ENCODE assay signal across 1 cellular context in genomic region chr19:12867120-12868099, GRCh38.
TF ChIP-seq lines count a peak whose summit lies in the region.

No MANE protein-coding gene starts in this region.

TF ChIP-seq in K562, 482 proteins besides CTCF, POLR2A, EP300 and RAD21 (continues in another document):
- no peak for TF ChIP-seq ZNF589 (CRISPR knock-in tag; IDR thresholded peaks at IDR 0.05; ENCODE audit: low read depth)
- TF ChIP-seq, protein P1, sequence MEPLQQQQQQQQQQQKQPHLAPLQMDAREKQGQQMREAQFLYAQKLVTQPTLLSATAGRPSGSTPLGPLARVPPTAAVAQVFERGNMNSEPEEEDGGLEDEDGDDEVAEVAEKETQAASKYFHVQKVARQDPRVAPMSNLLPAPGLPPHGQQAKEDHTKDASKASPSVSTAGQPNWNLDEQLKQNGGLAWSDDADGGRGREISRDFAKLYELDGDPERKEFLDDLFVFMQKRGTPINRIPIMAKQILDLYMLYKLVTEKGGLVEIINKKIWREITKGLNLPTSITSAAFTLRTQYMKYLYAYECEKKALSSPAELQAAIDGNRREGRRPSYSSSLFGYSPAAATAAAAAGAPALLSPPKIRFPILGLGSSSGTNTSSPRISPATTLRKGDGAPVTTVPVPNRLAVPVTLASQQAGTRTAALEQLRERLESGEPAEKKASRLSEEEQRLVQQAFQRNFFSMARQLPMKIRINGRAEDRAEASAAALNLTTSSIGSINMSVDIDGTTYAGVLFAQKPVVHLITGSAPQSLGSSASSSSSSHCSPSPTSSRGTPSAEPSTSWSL (CRISPR knock-in tag; IDR thresholded peaks at IDR 0.05; ENCODE audit: borderline replicate concordance): no peak
- peak; percentile 58; the same call in 1 of the 2 replicates for TF ChIP-seq PHF8 (IDR thresholded peaks at IDR 0.05; ENCODE audit: borderline replicate concordance, low read length)
- no peak for TF ChIP-seq MITF (IDR thresholded peaks at IDR 0.05)
- TF ChIP-seq, protein P2, sequence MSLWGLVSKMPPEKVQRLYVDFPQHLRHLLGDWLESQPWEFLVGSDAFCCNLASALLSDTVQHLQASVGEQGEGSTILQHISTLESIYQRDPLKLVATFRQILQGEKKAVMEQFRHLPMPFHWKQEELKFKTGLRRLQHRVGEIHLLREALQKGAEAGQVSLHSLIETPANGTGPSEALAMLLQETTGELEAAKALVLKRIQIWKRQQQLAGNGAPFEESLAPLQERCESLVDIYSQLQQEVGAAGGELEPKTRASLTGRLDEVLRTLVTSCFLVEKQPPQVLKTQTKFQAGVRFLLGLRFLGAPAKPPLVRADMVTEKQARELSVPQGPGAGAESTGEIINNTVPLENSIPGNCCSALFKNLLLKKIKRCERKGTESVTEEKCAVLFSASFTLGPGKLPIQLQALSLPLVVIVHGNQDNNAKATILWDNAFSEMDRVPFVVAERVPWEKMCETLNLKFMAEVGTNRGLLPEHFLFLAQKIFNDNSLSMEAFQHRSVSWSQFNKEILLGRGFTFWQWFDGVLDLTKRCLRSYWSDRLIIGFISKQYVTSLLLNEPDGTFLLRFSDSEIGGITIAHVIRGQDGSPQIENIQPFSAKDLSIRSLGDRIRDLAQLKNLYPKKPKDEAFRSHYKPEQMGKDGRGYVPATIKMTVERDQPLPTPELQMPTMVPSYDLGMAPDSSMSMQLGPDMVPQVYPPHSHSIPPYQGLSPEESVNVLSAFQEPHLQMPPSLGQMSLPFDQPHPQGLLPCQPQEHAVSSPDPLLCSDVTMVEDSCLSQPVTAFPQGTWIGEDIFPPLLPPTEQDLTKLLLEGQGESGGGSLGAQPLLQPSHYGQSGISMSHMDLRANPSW (CRISPR knock-in tag; IDR thresholded peaks at IDR 0.05): no peak
- peak; percentile 53; the same call in 1 of the 2 replicates for TF ChIP-seq ATF6 (CRISPR knock-in tag; IDR thresholded peaks at IDR 0.05)
- TF ChIP-seq POLR3A (IDR thresholded peaks at IDR 0.05; ENCODE audit: borderline replicate concordance, extremely low read depth, insufficient read depth, insufficient read length): no peak
- TF ChIP-seq, protein P3, sequence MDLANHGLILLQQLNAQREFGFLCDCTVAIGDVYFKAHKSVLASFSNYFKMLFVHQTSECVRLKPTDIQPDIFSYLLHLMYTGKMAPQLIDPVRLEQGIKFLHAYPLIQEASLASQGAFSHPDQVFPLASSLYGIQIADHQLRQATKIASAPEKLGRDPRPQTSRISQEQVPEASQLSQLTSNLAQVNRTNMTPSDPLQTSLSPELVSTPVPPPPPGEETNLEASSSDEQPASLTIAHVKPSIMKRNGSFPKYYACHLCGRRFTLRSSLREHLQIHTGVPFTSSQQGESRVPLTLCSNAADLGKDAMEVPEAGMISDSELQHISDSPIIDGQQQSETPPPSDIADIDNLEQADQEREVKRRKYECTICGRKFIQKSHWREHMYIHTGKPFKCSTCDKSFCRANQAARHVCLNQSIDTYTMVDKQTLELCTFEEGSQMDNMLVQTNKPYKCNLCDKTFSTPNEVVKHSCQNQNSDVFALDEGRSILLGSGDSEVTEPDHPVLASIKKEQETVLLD (IDR thresholded peaks at IDR 0.05): no peak
- TF ChIP-seq CC2D1A (IDR thresholded peaks at IDR 0.05): no peak
- TF ChIP-seq SLC30A9 (CRISPR knock-in tag; IDR thresholded peaks at IDR 0.05): no peak
- no peak for TF ChIP-seq NR1H2 (CRISPR knock-in tag; IDR thresholded peaks at IDR 0.05)
- TF ChIP-seq EP400 (IDR thresholded peaks at IDR 0.05): peak; percentile 45; the same call in 1 of the 2 replicates
- TF ChIP-seq, protein P4, sequence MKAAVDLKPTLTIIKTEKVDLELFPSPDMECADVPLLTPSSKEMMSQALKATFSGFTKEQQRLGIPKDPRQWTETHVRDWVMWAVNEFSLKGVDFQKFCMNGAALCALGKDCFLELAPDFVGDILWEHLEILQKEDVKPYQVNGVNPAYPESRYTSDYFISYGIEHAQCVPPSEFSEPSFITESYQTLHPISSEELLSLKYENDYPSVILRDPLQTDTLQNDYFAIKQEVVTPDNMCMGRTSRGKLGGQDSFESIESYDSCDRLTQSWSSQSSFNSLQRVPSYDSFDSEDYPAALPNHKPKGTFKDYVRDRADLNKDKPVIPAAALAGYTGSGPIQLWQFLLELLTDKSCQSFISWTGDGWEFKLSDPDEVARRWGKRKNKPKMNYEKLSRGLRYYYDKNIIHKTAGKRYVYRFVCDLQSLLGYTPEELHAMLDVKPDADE (conservative IDR thresholded peaks at IDR 0.05; ENCODE audit: control insufficient read depth, low read depth, low read length): 0 out of 2 replicates have a peak, but pooled peaks have one; percentile 22
- TF ChIP-seq HNRNPH1 (optimal IDR thresholded peaks at IDR 0.05; ENCODE audit: low read depth, low read length): no peak
- 0 out of 2 replicates have a peak, but pooled peaks have one; percentile 46 for TF ChIP-seq SMARCA5 (IDR thresholded peaks at IDR 0.05)
- no peak for TF ChIP-seq KLF6 (CRISPR knock-in tag; IDR thresholded peaks at IDR 0.05; ENCODE audit: borderline replicate concordance)
- peak; percentile 63; the same call in 1 of the 2 replicates for TF ChIP-seq HDAC2 (IDR thresholded peaks at IDR 0.05)
- no peak; the same call in 1 of the 2 replicates for TF ChIP-seq PKNOX1 (IDR thresholded peaks at IDR 0.05)
- TF ChIP-seq BCOR (IDR thresholded peaks at IDR 0.05): no peak
- no peak for TF ChIP-seq ZNF253 (CRISPR knock-in tag; conservative IDR thresholded peaks at IDR 0.05)
- TF ChIP-seq, protein P5, sequence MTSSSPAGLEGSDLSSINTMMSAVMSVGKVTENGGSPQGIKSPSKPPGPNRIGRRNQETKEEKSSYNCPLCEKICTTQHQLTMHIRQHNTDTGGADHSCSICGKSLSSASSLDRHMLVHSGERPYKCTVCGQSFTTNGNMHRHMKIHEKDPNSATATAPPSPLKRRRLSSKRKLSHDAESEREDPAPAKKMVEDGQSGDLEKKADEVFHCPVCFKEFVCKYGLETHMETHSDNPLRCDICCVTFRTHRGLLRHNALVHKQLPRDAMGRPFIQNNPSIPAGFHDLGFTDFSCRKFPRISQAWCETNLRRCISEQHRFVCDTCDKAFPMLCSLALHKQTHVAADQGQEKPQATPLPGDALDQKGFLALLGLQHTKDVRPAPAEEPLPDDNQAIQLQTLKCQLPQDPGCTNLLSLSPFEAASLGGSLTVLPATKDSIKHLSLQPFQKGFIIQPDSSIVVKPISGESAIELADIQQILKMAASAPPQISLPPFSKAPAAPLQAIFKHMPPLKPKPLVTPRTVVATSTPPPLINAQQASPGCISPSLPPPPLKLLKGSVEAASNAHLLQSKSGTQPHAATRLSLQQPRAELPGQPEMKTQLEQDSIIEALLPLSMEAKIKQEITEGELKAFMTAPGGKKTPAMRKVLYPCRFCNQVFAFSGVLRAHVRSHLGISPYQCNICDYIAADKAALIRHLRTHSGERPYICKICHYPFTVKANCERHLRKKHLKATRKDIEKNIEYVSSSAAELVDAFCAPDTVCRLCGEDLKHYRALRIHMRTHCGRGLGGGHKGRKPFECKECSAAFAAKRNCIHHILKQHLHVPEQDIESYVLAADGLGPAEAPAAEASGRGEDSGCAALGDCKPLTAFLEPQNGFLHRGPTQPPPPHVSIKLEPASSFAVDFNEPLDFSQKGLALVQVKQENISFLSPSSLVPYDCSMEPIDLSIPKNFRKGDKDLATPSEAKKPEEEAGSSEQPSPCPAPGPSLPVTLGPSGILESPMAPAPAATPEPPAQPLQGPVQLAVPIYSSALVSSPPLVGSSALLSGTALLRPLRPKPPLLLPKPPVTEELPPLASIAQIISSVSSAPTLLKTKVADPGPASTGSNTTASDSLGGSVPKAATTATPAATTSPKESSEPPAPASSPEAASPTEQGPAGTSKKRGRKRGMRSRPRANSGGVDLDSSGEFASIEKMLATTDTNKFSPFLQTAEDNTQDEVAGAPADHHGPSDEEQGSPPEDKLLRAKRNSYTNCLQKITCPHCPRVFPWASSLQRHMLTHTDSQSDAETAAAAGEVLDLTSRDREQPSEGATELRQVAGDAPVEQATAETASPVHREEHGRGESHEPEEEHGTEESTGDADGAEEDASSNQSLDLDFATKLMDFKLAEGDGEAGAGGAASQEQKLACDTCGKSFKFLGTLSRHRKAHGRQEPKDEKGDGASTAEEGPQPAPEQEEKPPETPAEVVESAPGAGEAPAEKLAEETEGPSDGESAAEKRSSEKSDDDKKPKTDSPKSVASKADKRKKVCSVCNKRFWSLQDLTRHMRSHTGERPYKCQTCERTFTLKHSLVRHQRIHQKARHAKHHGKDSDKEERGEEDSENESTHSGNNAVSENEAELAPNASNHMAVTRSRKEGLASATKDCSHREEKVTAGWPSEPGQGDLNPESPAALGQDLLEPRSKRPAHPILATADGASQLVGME (CRISPR knock-in tag; IDR thresholded peaks at IDR 0.05): no peak
- TF ChIP-seq SRF (CRISPR knock-in tag; IDR thresholded peaks at IDR 0.05): 0 out of 4 replicates have a peak, but pooled peaks of 1 of the 2 experiments have one; percentile 20
- TF ChIP-seq, protein P6, sequence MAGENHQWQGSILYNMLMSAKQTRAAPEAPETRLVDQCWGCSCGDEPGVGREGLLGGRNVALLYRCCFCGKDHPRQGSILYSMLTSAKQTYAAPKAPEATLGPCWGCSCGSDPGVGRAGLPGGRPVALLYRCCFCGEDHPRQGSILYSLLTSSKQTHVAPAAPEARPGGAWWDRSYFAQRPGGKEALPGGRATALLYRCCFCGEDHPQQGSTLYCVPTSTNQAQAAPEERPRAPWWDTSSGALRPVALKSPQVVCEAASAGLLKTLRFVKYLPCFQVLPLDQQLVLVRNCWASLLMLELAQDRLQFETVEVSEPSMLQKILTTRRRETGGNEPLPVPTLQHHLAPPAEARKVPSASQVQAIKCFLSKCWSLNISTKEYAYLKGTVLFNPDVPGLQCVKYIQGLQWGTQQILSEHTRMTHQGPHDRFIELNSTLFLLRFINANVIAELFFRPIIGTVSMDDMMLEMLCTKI (IDR thresholded peaks at IDR 0.05; ENCODE audit: partially characterized antibody): no peak
- peak; percentile 29; the same call in 1 of the 2 replicates for TF ChIP-seq KLF13 (tag; IDR thresholded peaks at IDR 0.05; ENCODE audit: borderline replicate concordance, low read depth)
- no peak for TF ChIP-seq USF1 (CRISPR knock-in tag; IDR thresholded peaks at IDR 0.05)
- TF ChIP-seq HMBOX1 (IDR thresholded peaks at IDR 0.05): no peak
- no peak for TF ChIP-seq SNAPC5 (CRISPR knock-in tag; IDR thresholded peaks at IDR 0.05)
- peak; percentile 63 for TF ChIP-seq SAP30 (IDR thresholded peaks at IDR 0.05; ENCODE audit: borderline replicate concordance, insufficient read depth, low read depth, low read length, poor library complexity, severe bottlenecking)
- TF ChIP-seq HSF4 (CRISPR knock-in tag; IDR thresholded peaks at IDR 0.05; ENCODE audit: borderline replicate concordance): no peak
- 0 out of 2 replicates have a peak, but pooled peaks have one; percentile 4 for TF ChIP-seq TCF3 (CRISPR knock-in tag; IDR thresholded peaks at IDR 0.05)
- TF ChIP-seq JUN (IDR thresholded peaks at IDR 0.05; ENCODE audit: borderline replicate concordance, low read depth, low read length): no peak
- TF ChIP-seq JUN (CRISPR knock-in tag; IDR thresholded peaks at IDR 0.05; ENCODE audit: borderline replicate concordance): no peak
- TF ChIP-seq IRF2 (CRISPR knock-in tag; IDR thresholded peaks at IDR 0.05): no peak
- TF ChIP-seq RB1 (IDR thresholded peaks at IDR 0.05; ENCODE audit: low read depth): peak; percentile 33; the same call in 1 of the 2 replicates
- TF ChIP-seq FOXM1 (IDR thresholded peaks at IDR 0.05; ENCODE audit: low read depth): no peak
- no peak for TF ChIP-seq FOXM1 (CRISPR knock-in tag; IDR thresholded peaks at IDR 0.05; ENCODE audit: low read depth)
- 0 out of 2 replicates have a peak, but pooled peaks have one; percentile 48 for TF ChIP-seq ZEB2 (IDR thresholded peaks at IDR 0.05)
- TF ChIP-seq RBM15 (IDR thresholded peaks at IDR 0.05; ENCODE audit: insufficient read depth, low read length): no peak
